Comparison of ENCODE assay signal across 18 cellular contexts in genomic region chr2:138125306-138125900, GRCh38.
"Had no signal": no experiment of that assay in that cellular context is flagged by ENCODE, and none has a peak within 500 bp of the region (broad histone marks: within the 10 kb centered on the region; RNA-seq: fewer than 3 reads in every experiment).

No MANE protein-coding gene starts in this region.

- H3K9me3 ChIP-seq: breast epithelium, esophagus muscularis mucosa, heart right ventricle, left ventricle myocardium inferior, ovary, tibial nerve had no signal

- H3K36me3 ChIP-seq: breast epithelium, esophagus muscularis mucosa, heart right ventricle, left ventricle myocardium inferior, ovary, tibial nerve had no signal

- H3K27me3 ChIP-seq: breast epithelium, esophagus muscularis mucosa, foreskin keratinocyte, heart right ventricle, ovary, tibial nerve had no signal

- H3K27ac ChIP-seq: breast epithelium, esophagus muscularis mucosa, foreskin keratinocyte, heart right ventricle, left ventricle myocardium inferior, ovary, tibial nerve had no signal

- H3K4me3 ChIP-seq: breast epithelium, esophagus muscularis mucosa, heart right ventricle, left ventricle myocardium inferior, ovary, smooth muscle cell, tibial nerve had no signal

- ATAC-seq: activated naive CD4-positive, alpha-beta T cell treated with anti-CD3 and anti-CD28 coated beads, Interleukin-2, amount 50 U/mL, for 72 hours; activated T-cell treated with anti-CD3 and anti-CD28 coated beads, Interleukin-2, amount 50 U/mL, for 72 hours; foreskin keratinocyte; heart right ventricle had no signal

- H3K4me1 ChIP-seq: breast epithelium, esophagus muscularis mucosa, heart right ventricle, left ventricle myocardium inferior, tibial nerve had no signal

- DNase-seq: activated CD4-positive, alpha-beta T cell treated with anti-CD3 and anti-CD28 coated beads for 4 hours; activated CD4-positive, alpha-beta T cell treated with anti-CD3 and anti-CD28 coated beads, Interleukin-2, amount 50 U/mL, for 4 hours; activated naive CD4-positive, alpha-beta T cell; activated T-cell treated with anti-CD3 and anti-CD28 coated beads for 4 hours; activated T-cell treated with anti-CD3 and anti-CD28 coated beads, Interleukin-2, amount 50 U/mL, for 72 hours; foreskin keratinocyte; heart right ventricle; left ventricle myocardium inferior; mammary epithelial cell; nephron progenitor cell; ovary; stimulated activated CD4-positive, alpha-beta T cell treated with anti-CD3 and anti-CD28 coated beads, Interleukin-1b, Interleukin-23, amount 100 ng/mL, for 48 hours; stimulated activated naive CD4-positive, alpha-beta T cell had no signal
